In genomic region chr15:34209421-34210282, GRCh38 we compare ENCODE assay signal across 8 cellular contexts. TPM values are rescaled to one million over a fixed set of nuclear protein-coding genes. Genes with fewer than 3 reads are reported as not detected.
DNase-seq lines count a peak whose midpoint lies in the region; ATAC-seq and TF ChIP-seq lines count a peak whose summit lies in the region.

Gene KATNBL1 (minus strand): TSS chr15:34210096. CDS start chr15:34163676, 46,420 bp downstream.

- no peaks in the 10 kb centered on the region for H4K20me1 ChIP-seq in mammary epithelial cell (ENCODE audit: insufficient read depth, low read length)

- H3K36me3 ChIP-seq in mammary epithelial cell (ENCODE audit: insufficient read depth, low read length) = no peaks in the 10 kb centered on the region

- dilution Hi-C loops in mammary epithelial cell (cut with HindIII; ENCODE audit: low sequenced_read_pairs) = loop anchor here (5.0 kb wide), 2 partner anchors 42 to 87 kb away; no protein-coding TSS in a partner anchor

- peak within 1 kb of the TSS; percentile 95 for H3K9ac ChIP-seq in mammary epithelial cell (ENCODE audit: insufficient read depth, low read length)

- no peaks in the 10 kb centered on the region for H3K27me3 ChIP-seq in mammary epithelial cell (ENCODE audit: insufficient read depth, low read length)

- TF ChIP-seq CTCF in VCaP (conservative IDR thresholded peaks at IDR 0.05) (peak; percentile 94), mammary epithelial cell (conservative IDR thresholded peaks at IDR 0.05 in 1 of 2, IDR thresholded peaks at IDR 0.05 in 1 of 2; ENCODE audit: extremely low read depth in 1 of 2, insufficient read depth in 1 of 2, low read depth in 1 of 2, low read length in 2 of 2) (peak; percentile 81 to 93)

- peak within 1 kb of the TSS; percentile 95 for H3K4me2 ChIP-seq in mammary epithelial cell (ENCODE audit: insufficient read depth, low read depth, low read length)

- CTCF ChIA-PET in mammary epithelial cell (lab: Charles Lee; ENCODE audit: low non-redundant PET) = interaction anchor here (0.6 to 1.1 kb wide), 4 partner anchors 100 to 619 kb away, joined by 8 to 11 read pairs (median 8); no protein-coding TSS in a partner anchor

- in situ Hi-C loops in mammary epithelial cell (cut with MboI; ENCODE audit: low sequenced_read_pairs in 2 of 2) = loop anchor here (10.0 kb wide), 2 partner anchors 105 to 145 kb away; partner anchors contain the start of genes EMC7 (in 2 of the 2) and PGBD4 (in 2 of the 2)

- H3K4me1 ChIP-seq in mammary epithelial cell (ENCODE audit: insufficient read depth, low read length) = peaks cover 23% of the 10 kb centered on the region

- H2AFZ ChIP-seq in mammary epithelial cell (ENCODE audit: low read depth, low read length) = peak within 1 kb of the TSS; percentile 93

- no peaks in the 10 kb centered on the region for H3K9me3 ChIP-seq in mammary epithelial cell (replicated peaks; ENCODE audit: insufficient read depth, low read length)

- peak within 1 kb of the TSS; percentile 79 to 98 (median 87) for H3K4me3 ChIP-seq in mammary epithelial cell (replicated peaks in 1 of 3; ENCODE audit: insufficient read depth in 1 of 3, low read depth in 2 of 3, low read length in 3 of 3)

- WGBS in mammary epithelial cell (ENCODE audit: low coverage, missing lambda C conversion rate) = 3% methylated on average over 19 of the region's 81 CpGs

- DNase-seq in AG08396 (ENCODE audit: low spot score) (peak; percentile 98), NCI-H2196 treated with DMSO at 0.1 percent for 48 hours (lab: John Stamatoyannopoulos, UW; ENCODE audit: unreplicated experiment) (peak; percentile 50), mammary epithelial cell (peak; percentile 92), iPS-NIHi7 (ENCODE audit: extremely low spot score) (peak; percentile 94), smooth muscle cell of the brain vasculature (ENCODE audit: low read depth, low spot score) (peak; percentile 85)

- H3K27ac ChIP-seq in VCaP (peak within 1 kb of the TSS; percentile 86), mammary epithelial cell (ENCODE audit: insufficient read depth, low read depth, low read length) (peak within 1 kb of the TSS; percentile 89)

- ATAC-seq in GM18873 (IDR thresholded peaks at IDR 0.05; ENCODE audit: low FRiP score, unreplicated experiment) (peak; percentile 87), HG03139 (IDR thresholded peaks at IDR 0.05; ENCODE audit: unreplicated experiment) (peak; percentile 91)

- H3K79me2 ChIP-seq in mammary epithelial cell (ENCODE audit: insufficient read depth, low read length) = peaks cover 49% of the 10 kb centered on the region

- no TSS peak for BruUV-seq in mammary epithelial cell (replicated peaks; lab: Mats Ljungman, UMichigan)

- intact Hi-C loops in mammary epithelial cell (cut with micrococcal nuclease) = loop anchor here (1.0 to 5.0 kb wide), 6 partner anchors 15 to 378 kb away; no protein-coding TSS in a partner anchor

RNA-seq across cellular contexts. Expression of gene KATNBL1, which starts in this region (rescaled TPM):
- 10 to 100 TPM; 50.7 to 55.8 TPM for total RNA-seq in mammary epithelial cell
- 15.4 TPM for polyA plus RNA-seq in mammary epithelial cell
- 0.72 TPM for polyA minus RNA-seq in mammary epithelial cell

Comparison
In these comparisons a context has a peak if more than half of its experiments do, and no peak if none do; other contexts are left out.
1. Peak in every context shown above with its lines: DNase-seq, ATAC-seq, H3K4me3 ChIP-seq and H3K27ac ChIP-seq.